Comparison of ENCODE assay signal across 1 cellular context in the genomic region with DNA sequence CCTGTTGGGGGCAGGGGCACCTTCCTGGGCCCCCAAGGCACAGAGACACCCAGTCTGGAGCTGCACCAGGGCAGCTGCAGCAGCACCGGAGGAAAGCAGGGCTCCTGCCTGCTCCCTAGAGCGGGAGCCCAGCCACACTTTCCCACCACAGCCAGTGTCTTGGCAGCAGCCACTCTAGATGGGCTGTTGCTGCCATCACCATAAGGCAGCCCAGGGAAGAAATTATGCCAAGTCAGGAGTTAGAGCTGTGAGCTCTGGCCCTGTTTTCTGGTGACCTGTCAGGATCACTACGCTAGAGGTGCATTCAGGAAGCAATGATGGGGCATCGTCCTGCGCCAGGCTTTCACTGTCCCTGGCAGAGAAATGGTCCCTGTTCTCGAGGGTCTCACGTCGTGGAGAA.
TF ChIP-seq lines count a peak whose summit lies in the region.

No MANE protein-coding gene starts in this region.

TF ChIP-seq in HepG2, 621 proteins besides CTCF, POLR2A, EP300 and RAD21:
- TF ChIP-seq NFAT5 (CRISPR knock-in tag; IDR thresholded peaks at IDR 0.05): no peak
- peak; percentile 48 for TF ChIP-seq MAFF (IDR thresholded peaks at IDR 0.05; ENCODE audit: low read depth, low read length)
- peak; percentile 33 to 53; a peak in 3 of 4 replicates for TF ChIP-seq MAFK (conservative IDR thresholded peaks at IDR 0.05 in 1 of 2, IDR thresholded peaks at IDR 0.05 in 1 of 2; ENCODE audit: low read length in 2 of 2)
- TF ChIP-seq, protein P1, sequence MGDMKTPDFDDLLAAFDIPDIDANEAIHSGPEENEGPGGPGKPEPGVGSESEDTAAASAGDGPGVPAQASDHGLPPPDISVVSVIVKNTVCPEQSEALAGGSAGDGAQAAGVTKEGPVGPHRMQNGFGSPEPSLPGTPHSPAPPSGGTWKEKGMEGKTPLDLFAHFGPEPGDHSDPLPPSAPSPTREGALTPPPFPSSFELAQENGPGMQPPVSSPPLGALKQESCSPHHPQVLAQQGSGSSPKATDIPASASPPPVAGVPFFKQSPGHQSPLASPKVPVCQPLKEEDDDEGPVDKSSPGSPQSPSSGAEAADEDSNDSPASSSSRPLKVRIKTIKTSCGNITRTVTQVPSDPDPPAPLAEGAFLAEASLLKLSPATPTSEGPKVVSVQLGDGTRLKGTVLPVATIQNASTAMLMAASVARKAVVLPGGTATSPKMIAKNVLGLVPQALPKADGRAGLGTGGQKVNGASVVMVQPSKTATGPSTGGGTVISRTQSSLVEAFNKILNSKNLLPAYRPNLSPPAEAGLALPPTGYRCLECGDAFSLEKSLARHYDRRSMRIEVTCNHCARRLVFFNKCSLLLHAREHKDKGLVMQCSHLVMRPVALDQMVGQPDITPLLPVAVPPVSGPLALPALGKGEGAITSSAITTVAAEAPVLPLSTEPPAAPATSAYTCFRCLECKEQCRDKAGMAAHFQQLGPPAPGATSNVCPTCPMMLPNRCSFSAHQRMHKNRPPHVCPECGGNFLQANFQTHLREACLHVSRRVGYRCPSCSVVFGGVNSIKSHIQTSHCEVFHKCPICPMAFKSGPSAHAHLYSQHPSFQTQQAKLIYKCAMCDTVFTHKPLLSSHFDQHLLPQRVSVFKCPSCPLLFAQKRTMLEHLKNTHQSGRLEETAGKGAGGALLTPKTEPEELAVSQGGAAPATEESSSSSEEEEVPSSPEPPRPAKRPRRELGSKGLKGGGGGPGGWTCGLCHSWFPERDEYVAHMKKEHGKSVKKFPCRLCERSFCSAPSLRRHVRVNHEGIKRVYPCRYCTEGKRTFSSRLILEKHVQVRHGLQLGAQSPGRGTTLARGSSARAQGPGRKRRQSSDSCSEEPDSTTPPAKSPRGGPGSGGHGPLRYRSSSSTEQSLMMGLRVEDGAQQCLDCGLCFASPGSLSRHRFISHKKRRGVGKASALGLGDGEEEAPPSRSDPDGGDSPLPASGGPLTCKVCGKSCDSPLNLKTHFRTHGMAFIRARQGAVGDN (CRISPR knock-in tag; IDR thresholded peaks at IDR 0.05): peak; percentile 10
- no peak for TF ChIP-seq HNRNPLL (IDR thresholded peaks at IDR 0.05; ENCODE audit: low read depth, low read length, poor library complexity, severe bottlenecking)
- TF ChIP-seq ZNF138 (CRISPR knock-in tag; IDR thresholded peaks at IDR 0.05; ENCODE audit: low read depth): no peak
